Comparison of ENCODE assay signal across 25 cellular contexts in genomic region chr20:23189854-23190253, GRCh38.
"Had no signal": no experiment of that assay in that cellular context is flagged by ENCODE, and none has a peak within 500 bp of the region (broad histone marks: within the 10 kb centered on the region; RNA-seq: fewer than 3 reads in every experiment).

No MANE protein-coding gene starts in this region.

- H3K79me2 ChIP-seq: parathyroid adenoma had no signal

- H3K36me3 ChIP-seq: left ventricle myocardium inferior, lower lobe of right lung, neutrophil, sigmoid colon, transverse colon, vagina had no signal

- H3K4me1 ChIP-seq: lower lobe of right lung, parathyroid adenoma, sigmoid colon, transverse colon, vagina had no signal

- H3K27ac Mint-ChIP-seq: immature natural killer cell; memory B cell; naive B cell; natural killer cell treated with Interleukin-12 subunit alpha and Interleukin-12 subunit beta and Interleukin-15 and Interleukin-18, amount 100 ng/mL, for 72 hours; progenitor cell of endocrine pancreas; stimulated activated naive B cell treated with anti-CD40 and anti-IgM and Interleukin-4, amounts not matched to agents 10 μg/mL and 1 μg/mL and 100 μg/mL, for 72 hours; stimulated activated naive CD8-positive, alpha-beta T cell treated with anti-CD3 and anti-CD28 coated beads, Interleukin-15, Interleukin-2, amounts not matched to agents 100 ng/mL and 50 ng/mL, for 24 hours had no signal

- H3K27ac ChIP-seq: dorsolateral prefrontal cortex, left ventricle myocardium inferior, lower lobe of right lung, neutrophil, parathyroid adenoma, sigmoid colon, transverse colon, vagina had no signal

- H3K36me3 Mint-ChIP-seq: immature natural killer cell; memory B cell; naive B cell; natural killer cell treated with Interleukin-12 subunit alpha and Interleukin-12 subunit beta and Interleukin-15 and Interleukin-18, amount 100 ng/mL, for 72 hours; stimulated activated naive B cell treated with anti-CD40 and anti-IgM and Interleukin-4, amounts not matched to agents 10 μg/mL and 1 μg/mL and 100 μg/mL, for 72 hours had no signal

- H3K9ac ChIP-seq: parathyroid adenoma had no signal

- H3K4me3 ChIP-seq: dorsolateral prefrontal cortex, left ventricle myocardium inferior, lower lobe of right lung, sigmoid colon, transverse colon had no signal

- H3K4me1 Mint-ChIP-seq: immature natural killer cell; memory B cell; naive B cell; neural crest cell; stimulated activated naive B cell treated with anti-CD40 and anti-IgM and Interleukin-4, amounts not matched to agents 10 μg/mL and 1 μg/mL and 100 μg/mL, for 72 hours had no signal

- H3K9me3 ChIP-seq: left ventricle myocardium inferior, lower lobe of right lung, neutrophil, sigmoid colon, transverse colon, vagina had no signal

- H2AFZ ChIP-seq: parathyroid adenoma had no signal

- H3K27me3 ChIP-seq: neutrophil, sigmoid colon, transverse colon, vagina had no signal

- H3K27me3 Mint-ChIP-seq: naive B cell; stimulated activated naive B cell treated with anti-CD40 and anti-IgM and Interleukin-4, amounts not matched to agents 10 μg/mL and 1 μg/mL and 100 μg/mL, for 72 hours; stimulated activated naive CD8-positive, alpha-beta T cell treated with anti-CD3 and anti-CD28 coated beads, Interleukin-15, Interleukin-2, amounts not matched to agents 100 ng/mL and 50 ng/mL, for 24 hours had no signal

- DNase-seq: cerebellar nuclear complex; dorsolateral prefrontal cortex; effector CD4-positive, alpha-beta T cell; foreskin melanocyte; hypothalamus; immature natural killer cell; islet precursor cell; kidney glomerular epithelial cell; left colon; left ventricle myocardium inferior; lower lobe of right lung; naive B cell; sigmoid colon; stimulated activated CD4-positive, alpha-beta T cell treated with anti-CD3 and anti-CD28 coated beads, Interleukin-15, amount 100 ng/mL, for 24 hours; stimulated activated CD4-positive, alpha-beta T cell treated with anti-CD3 and anti-CD28 coated beads, Interleukin-2, amount 100 ng/mL, for 48 hours; stimulated activated naive B cell treated with anti-CD40 and anti-IgM and Interleukin-4, amounts not matched to agents 10 μg/mL and 1 μg/mL and 100 μg/mL, for 72 hours; transverse colon had no signal

- H3K4me3 Mint-ChIP-seq: immature natural killer cell; memory B cell; naive B cell; natural killer cell treated with Interleukin-12 subunit alpha and Interleukin-12 subunit beta and Interleukin-15 and Interleukin-18, amount 100 ng/mL, for 72 hours; neural crest cell; stimulated activated naive B cell treated with anti-CD40 and anti-IgM and Interleukin-4, amounts not matched to agents 10 μg/mL and 1 μg/mL and 100 μg/mL, for 72 hours; stimulated activated naive CD8-positive, alpha-beta T cell treated with anti-CD3 and anti-CD28 coated beads, Interleukin-15, Interleukin-2, amounts not matched to agents 100 ng/mL and 50 ng/mL, for 24 hours had no signal

- H3K9me3 Mint-ChIP-seq: immature natural killer cell; memory B cell; natural killer cell treated with Interleukin-12 subunit alpha and Interleukin-12 subunit beta and Interleukin-15 and Interleukin-18, amount 100 ng/mL, for 72 hours; neural crest cell; stimulated activated naive B cell treated with anti-CD40 and anti-IgM and Interleukin-4, amounts not matched to agents 10 μg/mL and 1 μg/mL and 100 μg/mL, for 72 hours; stimulated activated naive CD8-positive, alpha-beta T cell treated with anti-CD3 and anti-CD28 coated beads, Interleukin-15, Interleukin-2, amounts not matched to agents 100 ng/mL and 50 ng/mL, for 24 hours had no signal
